In the genomic region with DNA sequence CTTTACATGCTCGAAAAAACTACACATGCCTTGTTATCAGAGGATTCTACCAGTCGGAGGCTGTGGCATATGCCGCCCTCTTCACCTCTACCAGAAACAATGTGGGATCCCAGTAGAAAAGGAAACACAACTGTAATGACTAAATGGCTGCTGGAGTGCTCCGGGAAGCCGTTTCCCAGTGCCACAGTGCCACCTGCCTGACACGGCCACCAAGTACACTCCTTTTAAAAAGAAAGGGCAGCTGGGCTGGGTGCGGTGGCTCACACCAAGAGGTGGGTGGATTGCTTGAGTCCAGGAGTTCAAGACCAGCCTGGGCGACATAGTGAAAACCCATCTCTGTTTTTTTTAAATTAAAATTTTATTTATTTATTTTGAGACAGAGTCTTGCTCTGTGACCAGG, we compare ENCODE assay signal across 9 cellular contexts.
DNase-seq lines count a peak whose midpoint lies in the region; ATAC-seq, FAIRE-seq and TF ChIP-seq lines count a peak whose summit lies in the region.
"Had no signal": no experiment of that assay in that cellular context is flagged by ENCODE, and none has a peak within 500 bp of the region (broad histone marks: within the 10 kb centered on the region; RNA-seq: fewer than 3 reads in every experiment).

No MANE protein-coding gene starts in this region.

- no peak overlapping the region for H3K4me3 Mint-ChIP-seq in HFFc6

- FAIRE-seq in D721Med (lab: Jason Lieb, UNC) (no peak), keratinocyte (lab: Jason Lieb, UNC) (no peak)

- no peaks in the 10 kb centered on the region for H4K20me1 ChIP-seq in keratinocyte (ENCODE audit: control insufficient read depth, extremely low read depth, insufficient read depth, low read length)

- H3K4me1 ChIP-seq in adrenal gland (replicated peaks in 1 of 2) (no peaks in the 10 kb centered on the region), keratinocyte (ENCODE audit: control insufficient read depth, extremely low read depth, insufficient read depth, low read length) (no peaks in the 10 kb centered on the region), tibial artery (no peaks in the 10 kb centered on the region)

- intact Hi-C loops in adrenal gland (cut with DNase I) (loop anchor here in 1 of 2 donors (5.0 kb wide), 1 partner anchor 217 kb away; a partner anchor contains a TSS), tibial artery (cut with DNase I; ENCODE audit: low total_unique reads) (no loop called here)

- no peaks in the 10 kb centered on the region for H3K9me1 ChIP-seq in keratinocyte (ENCODE audit: control insufficient read depth, extremely low read depth, insufficient read depth, low read length)

- no peak for TF ChIP-seq POLR2A in adrenal gland (IDR thresholded peaks at IDR 0.05)

- H3K27ac ChIP-seq in adrenal gland (no peak overlapping the region), keratinocyte (ENCODE audit: control insufficient read depth, insufficient read depth, low read length) (no peak overlapping the region), tibial artery (no peak overlapping the region)
- H3K27ac ChIP-seq: neutrophil had no signal

- H3K4me3 ChIP-seq in adrenal gland = no peak overlapping the region
- no peak overlapping the region for H3K4me3 ChIP-seq in keratinocyte (ENCODE audit: control insufficient read depth in 2 of 3, extremely low read depth in 1 of 3, insufficient read depth in 2 of 3, low read depth in 1 of 3, low read length in 3 of 3)
- H3K4me3 ChIP-seq in tibial artery = no peak overlapping the region

- H3K9me3 ChIP-seq in adrenal gland (replicated peaks in 1 of 3) (no peaks in the 10 kb centered on the region), keratinocyte (ENCODE audit: control insufficient read depth, low read depth, low read length) (no peaks in the 10 kb centered on the region), tibial artery (no peaks in the 10 kb centered on the region)
- H3K9me3 ChIP-seq: neutrophil had no signal

- peaks cover 7% of the 10 kb centered on the region for H3K4me1 Mint-ChIP-seq in HFFc6 (ENCODE audit: low read depth)

- WGBS in adrenal gland, 4 donors = 12 to 28% (median 14%) methylated on average over 6 to 8 of the region's 8 CpGs

- DNase-seq in D721Med (ENCODE audit: insufficient read length, low spot score) (peak; percentile 41), HFFc6 (peak; percentile 63), NCI-H748 treated with DMSO at 0.1 percent for 48 hours (lab: John Stamatoyannopoulos, UW) (peak; percentile 69), adrenal gland (peak; percentile 27 to 76 (median 65)), keratinocyte (ENCODE audit: low read depth, low spot score) (no peak), tibial artery (no peak)

- H3K27me3 Mint-ChIP-seq in HFFc6 (ENCODE audit: insufficient read depth) = peaks cover 11% of the 10 kb centered on the region

- no peak overlapping the region for H2AFZ ChIP-seq in keratinocyte (ENCODE audit: control insufficient read depth, low read length)

- no peak overlapping the region for H3K27ac Mint-ChIP-seq in HFFc6

- no peaks in the 10 kb centered on the region for H3K79me2 ChIP-seq in keratinocyte (ENCODE audit: control insufficient read depth, insufficient read depth, low read length)

- H3K9me3 Mint-ChIP-seq in HFFc6 = no peaks in the 10 kb centered on the region

- dilution Hi-C loops in keratinocyte (cut with MboI; ENCODE audit: extremely low pct_ligation_motif_present, low sequenced_read_pairs) = no loop called here

- H3K27me3 ChIP-seq in adrenal gland (no peaks in the 10 kb centered on the region), keratinocyte (ENCODE audit: control insufficient read depth, extremely low read depth, insufficient read depth, low read length) (no peaks in the 10 kb centered on the region), tibial artery (no peaks in the 10 kb centered on the region)

- no peaks in the 10 kb centered on the region for H3K36me3 ChIP-seq in adrenal gland (replicated peaks in 1 of 2)
- H3K36me3 ChIP-seq in keratinocyte (ENCODE audit: control insufficient read depth in 2 of 2, extremely low read depth in 1 of 2, insufficient read depth in 2 of 2, low read length in 2 of 2) = peaks cover 0 to 3% of the 10 kb centered on the region in 2 experiments
- no peaks in the 10 kb centered on the region for H3K36me3 ChIP-seq in tibial artery
- H3K36me3 ChIP-seq: neutrophil had no signal

- no peak overlapping the region for H3K9ac ChIP-seq in keratinocyte (ENCODE audit: control insufficient read depth, extremely low read depth, insufficient read depth, low read length)

- H3K36me3 Mint-ChIP-seq in HFFc6 (ENCODE audit: low read depth) = no peaks in the 10 kb centered on the region

- no peak overlapping the region for H3K4me2 ChIP-seq in keratinocyte (ENCODE audit: control insufficient read depth, extremely low read depth, insufficient read depth, low read depth, low read length)

- ATAC-seq in GM21576 (IDR thresholded peaks at IDR 0.05; ENCODE audit: unreplicated experiment) = no peak
- no peak for ATAC-seq in GM21360 (IDR thresholded peaks at IDR 0.05; ENCODE audit: unreplicated experiment)

- peak; percentile 50 for TF ChIP-seq CTCF in D721Med (IDR thresholded peaks at IDR 0.05; ENCODE audit: insufficient read depth, missing control alignments)
- peak; percentile 74 for TF ChIP-seq CTCF in HFFc6 (IDR thresholded peaks at IDR 0.05)
- TF ChIP-seq CTCF in adrenal gland (IDR thresholded peaks at IDR 0.05) = peak; percentile 25 to 55 (median 42)
- peak; percentile 37 to 81 (median 51) for TF ChIP-seq CTCF in keratinocyte (optimal IDR thresholded peaks at IDR 0.05 in 1 of 3, IDR thresholded peaks at IDR 0.05 in 1 of 3, conservative IDR thresholded peaks at IDR 0.05 in 1 of 3; ENCODE audit: extremely low read depth in 1 of 3, insufficient read depth in 2 of 3, low read length in 3 of 3)
- TF ChIP-seq CTCF in tibial artery (IDR thresholded peaks at IDR 0.05) = no peak

Comparison
In these comparisons a context has a peak if more than half of its experiments do, and no peak if none do; other contexts are left out.
1. DNase-seq: peak in D721Med (single experiment), HFFc6 (single experiment), NCI-H748 treated with DMSO at 0.1 percent for 48 hours (single experiment) and adrenal gland (7 of 7); none in keratinocyte (single experiment) and tibial artery (0 of 2).
2. CTCF ChIP-seq: peak in D721Med (single experiment), HFFc6 (single experiment), adrenal gland (6 of 6) and keratinocyte (3 of 3); none in tibial artery (0 of 2).